Comparison of ENCODE assay signal across 8 cellular contexts in the genomic region with DNA sequence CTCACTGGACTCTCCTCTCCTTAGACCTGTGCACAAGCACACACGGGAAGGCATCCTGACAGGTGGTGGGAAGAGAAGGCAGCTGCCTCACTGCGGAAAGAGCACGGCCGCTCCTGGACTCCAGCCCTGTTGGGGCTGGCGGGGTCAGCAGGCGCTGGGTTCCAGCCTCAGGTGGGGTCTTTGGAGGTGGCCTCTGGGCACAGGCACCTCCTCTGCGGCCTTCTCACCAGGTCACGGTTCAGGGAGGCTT. TPM values are rescaled to one million over a fixed set of nuclear protein-coding genes. Genes with fewer than 3 reads are reported as not detected.
DNase-seq lines count a peak whose midpoint lies in the region; ATAC-seq, FAIRE-seq and TF ChIP-seq lines count a peak whose summit lies in the region.

No MANE protein-coding gene starts in this region.

- POLR2A ChIA-PET in GM12878 (lab: Charles Lee) = no interaction called here

- no peaks in the 10 kb centered on the region for H4K20me1 ChIP-seq in GM12878 (ENCODE audit: control insufficient read depth, insufficient read depth)

- H3K4me3 Mint-ChIP-seq in activated naive CD4-positive, alpha-beta T cell treated with anti-CD3 and anti-CD28 coated beads, Interleukin-2, amount 50 U/mL, for 24 hours = peak overlapping the region; percentile 70

- WGBS in GM12878 (ENCODE audit: insufficient coverage, insufficient replicate concordance, low lambda C conversion rate, missing lambda C conversion rate) = 63% methylated on average over 8 of the region's 8 CpGs
- 48 to 78% methylated on average over 8 of the region's 8 CpGs for WGBS in lung, 2 donors
- 55% methylated on average over 8 of the region's 8 CpGs for WGBS in urinary bladder
- WGBS in aorta, 2 donors = 55 to 60% methylated on average over 8 of the region's 8 CpGs

- in situ Hi-C loops in GM12878 (cut with MboI) = no loop called here

- H3K27ac ChIP-seq in GM12878 (ENCODE audit: control insufficient read depth, insufficient read depth) (no peak overlapping the region), lung (ENCODE audit: low read depth in 1 of 2, low read length in 1 of 2) (peak overlapping the region in 1 of 2 donors; percentile 79), urinary bladder (ENCODE audit: low read depth) (no peak overlapping the region), aorta (ENCODE audit: low read depth in 1 of 2, low read length in 2 of 2) (no peak overlapping the region)

- H3K4me1 ChIP-seq in GM12878 (ENCODE audit: control insufficient read depth, insufficient read depth, low read length) (peaks cover 15% of the 10 kb centered on the region), lung (ENCODE audit: control insufficient read depth in 2 of 2, insufficient read depth in 2 of 2, low read length in 2 of 2) (peaks cover 0 to 21% of the 10 kb centered on the region in 2 donors), urinary bladder (ENCODE audit: insufficient read depth) (no peaks in the 10 kb centered on the region), aorta (ENCODE audit: control insufficient read depth in 1 of 2, insufficient read depth in 2 of 2, low read length in 2 of 2) (no peaks in the 10 kb centered on the region)

- no TSS peak for BruUV-seq in GM12878 (replicated peaks; lab: Mats Ljungman, UMichigan)

- H3K36me3 Mint-ChIP-seq in activated naive CD4-positive, alpha-beta T cell treated with anti-CD3 and anti-CD28 coated beads, Interleukin-2, amount 50 U/mL, for 24 hours = no peaks in the 10 kb centered on the region

- no peak for TF ChIP-seq EP300 in GM12878 (IDR thresholded peaks at IDR 0.05; ENCODE audit: borderline replicate concordance in 1 of 2, control insufficient read depth in 1 of 2, low read depth in 2 of 2, low read length in 2 of 2)

- no peaks in the 10 kb centered on the region for H3K27me3 ChIP-seq in GM12878 (replicated peaks in 1 of 2; ENCODE audit: control insufficient read depth in 2 of 2, insufficient read depth in 2 of 2, low read length in 1 of 2)
- no peaks in the 10 kb centered on the region for H3K27me3 ChIP-seq in lung (ENCODE audit: control insufficient read depth, insufficient read depth)
- no peaks in the 10 kb centered on the region for H3K27me3 ChIP-seq in aorta (ENCODE audit: control insufficient read depth in 1 of 2, insufficient read depth in 2 of 2, low read length in 1 of 2)

- CTCF ChIA-PET in GM12878 (lab: Yijun Ruan, JAX) = no interaction called here

- H3K4me2 ChIP-seq in GM12878 (ENCODE audit: control insufficient read depth, insufficient read depth) = peak overlapping the region; percentile 85

- SMC1A ChIA-PET in GM12878 (lab: Charles Lee; ENCODE audit: uncharacterized antibody, unreplicated experiment) = no interaction called here

- ATAC-seq in GM12878 = no peak
- no peak for ATAC-seq in lung (ENCODE audit: insufficient read depth, low FRiP score)
- no peak for ATAC-seq in GM19397 (IDR thresholded peaks at IDR 0.05; ENCODE audit: unreplicated experiment)
- ATAC-seq in aorta (ENCODE audit: low FRiP score) = no peak

- no peak for TF ChIP-seq RAD21 in GM12878 (IDR thresholded peaks at IDR 0.05; ENCODE audit: insufficient read depth, low read depth, low read length)

- H3K9me3 Mint-ChIP-seq in activated naive CD4-positive, alpha-beta T cell treated with anti-CD3 and anti-CD28 coated beads, Interleukin-2, amount 50 U/mL, for 24 hours = no peaks in the 10 kb centered on the region

- H3K27me3 Mint-ChIP-seq in activated naive CD4-positive, alpha-beta T cell treated with anti-CD3 and anti-CD28 coated beads, Interleukin-2, amount 50 U/mL, for 24 hours = no peaks in the 10 kb centered on the region

- FAIRE-seq in GM12878 (lab: Jason Lieb, UNC) = no peak

- H3K9me3 ChIP-seq in GM12878 (replicated peaks; ENCODE audit: control insufficient read depth, insufficient read depth, low read length) = no peaks in the 10 kb centered on the region
- no peaks in the 10 kb centered on the region for H3K9me3 ChIP-seq in lung (ENCODE audit: control insufficient read depth in 2 of 2, insufficient read depth in 1 of 2, low read length in 1 of 2)
- H3K9me3 ChIP-seq in aorta (ENCODE audit: control insufficient read depth, low read length) = no peaks in the 10 kb centered on the region

- RAD21 ChIA-PET in GM12878 (lab: Charles Lee; ENCODE audit: unreplicated experiment) = no interaction called here

- H3K27ac Mint-ChIP-seq in activated naive CD4-positive, alpha-beta T cell treated with anti-CD3 and anti-CD28 coated beads, Interleukin-2, amount 50 U/mL, for 24 hours = no peak overlapping the region

- no peak for TF ChIP-seq POLR2A in GM12878 (IDR thresholded peaks at IDR 0.05; ENCODE audit: low read depth, low read length)

- H3K4me3 ChIP-seq in GM12878 (peak overlapping the region; percentile 90), lung (peak overlapping the region; percentile 67), urinary bladder (ENCODE audit: low read depth, low read length) (peak overlapping the region; percentile 94), aorta (ENCODE audit: low read length in 2 of 2) (no peak overlapping the region)

- H3K9ac ChIP-seq in GM12878 (ENCODE audit: control insufficient read depth, insufficient read depth, low read length) = peak overlapping the region; percentile 80; the same call in 1 of the 2 replicates

- H3K36me3 ChIP-seq in GM12878 (ENCODE audit: control insufficient read depth in 2 of 2, insufficient read depth in 2 of 2, low read length in 1 of 2) = peaks cover 1 to 6% of the 10 kb centered on the region in 2 experiments; a peak in 2 of 4 replicates
- no peaks in the 10 kb centered on the region for H3K36me3 ChIP-seq in lung (ENCODE audit: control insufficient read depth in 2 of 2, insufficient read depth in 2 of 2, low read length in 2 of 2)
- no peaks in the 10 kb centered on the region for H3K36me3 ChIP-seq in urinary bladder (ENCODE audit: insufficient read depth)
- no peaks in the 10 kb centered on the region for H3K36me3 ChIP-seq in aorta (ENCODE audit: control insufficient read depth in 1 of 2, insufficient read depth in 2 of 2, low read length in 1 of 2)

- no peak for TF ChIP-seq CTCF in GM12878 (IDR thresholded peaks at IDR 0.05 in 2 of 3, conservative IDR thresholded peaks at IDR 0.05 in 1 of 3; ENCODE audit: control insufficient read depth in 2 of 3, extremely low read depth in 1 of 3, insufficient read depth in 1 of 3, low read depth in 3 of 3, low read length in 3 of 3)
- no peak for TF ChIP-seq CTCF in lung (IDR thresholded peaks at IDR 0.05; ENCODE audit: control extremely low read depth, extremely low read depth)

- DNase-seq in activated naive CD4-positive, alpha-beta T cell (lab: John Stamatoyannopoulos, UW) = no peak
- no peak for DNase-seq in GM12878 (ENCODE audit: low read depth, low spot score)
- DNase-seq in lung (ENCODE audit: low spot score) = no peak
- no peak for DNase-seq in aorta
- no peak for DNase-seq in SHP77 treated with DMSO at 0.1 percent for 48 hours (lab: John Stamatoyannopoulos, UW)

- intact Hi-C loops in GM12878 (cut with micrococcal nuclease; ENCODE audit: unreplicated experiment) (no loop called here), aorta (cut with DNase I) (no loop called here)

- no peak overlapping the region for H2AFZ ChIP-seq in GM12878 (ENCODE audit: control insufficient read depth, low read depth, low read length)

- H3K4me1 Mint-ChIP-seq in activated naive CD4-positive, alpha-beta T cell treated with anti-CD3 and anti-CD28 coated beads, Interleukin-2, amount 50 U/mL, for 24 hours = peaks cover 28% of the 10 kb centered on the region

- peaks cover 38% of the 10 kb centered on the region for H3K79me2 ChIP-seq in GM12878 (ENCODE audit: control insufficient read depth, insufficient read depth, low read length)

RNA-seq across cellular contexts. Expression of a gene that starts 0.6 kb away (rescaled TPM):
- 130 and 153 TPM in 2 replicates for total RNA-seq in GM12878 (2013; cell fraction: nucleolus; rRNA removed)
- total RNA-seq in GM12878 (2014; rRNA removed) = 53.3 and 62.6 TPM in 2 replicates
- total RNA-seq in GM12878 (2014; rRNA removed; fragmentation: Illumina TruSeq; extraction: Trizol) = 28.1 and 30.8 TPM in 2 replicates
- 138 and 162 TPM in 2 replicates for total RNA-seq in GM12878 (2021)
- 20.4 TPM for polyA plus RNA-seq in GM12878 (2011; ENCODE audit: low read depth)
- polyA plus RNA-seq in GM12878 (2011; rRNA removed) = 26.0 and 52.3 TPM in 2 replicates
- polyA plus RNA-seq in GM12878 (2011; cell fraction: cytosol; rRNA removed) = 41.2 and 55.8 TPM in 2 replicates
- 459 and 605 TPM in 2 replicates for polyA plus RNA-seq in GM12878 (2011; cell fraction: nucleus; rRNA removed)
- 68.8 and 74.0 TPM in 2 replicates for polyA plus RNA-seq in GM12878 (2012)
- polyA plus RNA-seq in GM12878 (2014; fragmentation: Illumina TruSeq; extraction: Trizol) = 9.6 and 30.4 TPM in 2 replicates
- under 1 TPM; 0.14 to 0.69 TPM for polyA plus RNA-seq in GM12878 (2014; fragmentation: Nextera tagmentation; extraction: Ambion mirVana)
- 114 and 134 TPM in 2 replicates for polyA plus RNA-seq in GM12878 (2014; rRNA removed)
- polyA plus RNA-seq in GM12878 (2016; fragmentation: Nextera tagmentation; extraction: Ambion mirVana) = 10 to 100 TPM in 1 of 2 experiments, 1 to 10 TPM in 1; 7.7 to 10.3 TPM
- polyA minus RNA-seq in GM12878 (2011; rRNA and poly(A)+ RNA removed) = 22.1 and 40.2 TPM in 2 replicates
- 42.9 and 49.3 TPM in 2 replicates for polyA minus RNA-seq in GM12878 (2011; cell fraction: cytosol; rRNA and poly(A)+ RNA removed)
- 62.5 and 113 TPM in 2 replicates for polyA minus RNA-seq in GM12878 (2011; cell fraction: nucleus; rRNA and poly(A)+ RNA removed)
- 100 to 1,000 TPM in 1 of 2 donors, 10 to 100 TPM in 1; 64.7 to 113 TPM for total RNA-seq in lung
- 10 to 100 TPM; 40.2 to 62.6 TPM for polyA plus RNA-seq in lung
- total RNA-seq in urinary bladder = 51.5 TPM
- polyA plus RNA-seq in urinary bladder = 67.3 TPM
- total RNA-seq in aorta = 100 to 1,000 TPM in 1 of 2 donors, 10 to 100 TPM in 1; 71.5 to 111 TPM
- polyA plus RNA-seq in aorta = 10 to 100 TPM; 16.9 to 85.4 TPM

RNA-seq across cellular contexts. Expression of a gene that starts 20.6 kb away (rescaled TPM):
- 1.2 and 2.5 TPM in 2 replicates for total RNA-seq in GM12878 (2013; cell fraction: nucleolus; rRNA removed)
- total RNA-seq in GM12878 (2014; rRNA removed) (0.49 and 1.0 TPM in 2 replicates), GM12878 (2014; rRNA removed; fragmentation: Illumina TruSeq; extraction: Trizol) (0.54 and 0.64 TPM in 2 replicates), GM12878 (2021) (2.7 and 4.0 TPM in 2 replicates), lung (1 to 10 TPM in 1 of 2 donors, under 1 TPM in 1; 0.40 to 2.1 TPM), urinary bladder (0.11 TPM), aorta (1 to 10 TPM; 1.2 to 2.1 TPM)
- polyA plus RNA-seq in GM12878 (2011; ENCODE audit: low read depth) = 0.18 TPM
- polyA plus RNA-seq in GM12878 (2011; rRNA removed) (0.12 and 0.15 TPM in 2 replicates), GM12878 (2014; fragmentation: Illumina TruSeq; extraction: Trizol) (0.12 TPM in 1 of 2 replicates, not detected in the other), GM12878 (2014; fragmentation: Nextera tagmentation; extraction: Ambion mirVana) (under 1 TPM in 1 of 2 experiments, not detected in 1; 0.02 TPM), GM12878 (2014; rRNA removed) (0.63 and 0.80 TPM in 2 replicates), GM12878 (2016; fragmentation: Nextera tagmentation; extraction: Ambion mirVana) (1 to 10 TPM; 1.1 to 1.3 TPM), lung (under 1 TPM; 0.17 to 0.18 TPM), urinary bladder (0.13 TPM), aorta (under 1 TPM; 0.18 to 0.38 TPM)
- 0.15 and 0.32 TPM in 2 replicates for polyA plus RNA-seq in GM12878 (2011; cell fraction: cytosol; rRNA removed)
- polyA plus RNA-seq in GM12878 (2011; cell fraction: nucleus; rRNA removed) = 2.1 and 2.2 TPM in 2 replicates
- 0.32 and 0.34 TPM in 2 replicates for polyA plus RNA-seq in GM12878 (2012)
- 0.10 and 0.15 TPM in 2 replicates for polyA minus RNA-seq in GM12878 (2011; rRNA and poly(A)+ RNA removed)
- not detected in 2 replicates for polyA minus RNA-seq in GM12878 (2011; cell fraction: cytosol; rRNA and poly(A)+ RNA removed)
- 0.38 and 0.60 TPM in 2 replicates for polyA minus RNA-seq in GM12878 (2011; cell fraction: nucleus; rRNA and poly(A)+ RNA removed)

RNA-seq across cellular contexts. Expression of a gene that starts 55.6 kb away (rescaled TPM):
- total RNA-seq in GM12878 (2013; cell fraction: nucleolus; rRNA removed) = not detected in 2 replicates
- total RNA-seq in GM12878 (2014; rRNA removed) (0.11 TPM in 1 of 2 replicates, not detected in the other), GM12878 (2014; rRNA removed; fragmentation: Illumina TruSeq; extraction: Trizol) (not detected in 2 replicates), GM12878 (2021) (0.49 and 0.61 TPM in 2 replicates), lung (100 to 1,000 TPM; 135 to 267 TPM), urinary bladder (53.7 TPM), aorta (100 to 1,000 TPM; 267 to 352 TPM)
- polyA plus RNA-seq in GM12878 (2011; ENCODE audit: low read depth) = not detected
- polyA plus RNA-seq in GM12878 (2011; rRNA removed) (0.04 TPM in 1 of 2 replicates, not detected in the other), GM12878 (2014; fragmentation: Illumina TruSeq; extraction: Trizol) (not detected in 2 replicates), GM12878 (2014; fragmentation: Nextera tagmentation; extraction: Ambion mirVana) (not detected), GM12878 (2014; rRNA removed) (not detected in 2 replicates), GM12878 (2016; fragmentation: Nextera tagmentation; extraction: Ambion mirVana) (under 1 TPM; 0.37 to 0.62 TPM), lung (100 to 1,000 TPM; 194 to 216 TPM), urinary bladder (245 TPM), aorta (100 to 1,000 TPM; 432 to 698 TPM)
- polyA plus RNA-seq in GM12878 (2011; cell fraction: cytosol; rRNA removed) = 0.39 and 0.40 TPM in 2 replicates
- polyA plus RNA-seq in GM12878 (2011; cell fraction: nucleus; rRNA removed) = 0.37 and 0.57 TPM in 2 replicates
- polyA plus RNA-seq in GM12878 (2012) = 0.15 and 0.22 TPM in 2 replicates
- not detected in 2 replicates for polyA minus RNA-seq in GM12878 (2011; rRNA and poly(A)+ RNA removed)
- polyA minus RNA-seq in GM12878 (2011; cell fraction: cytosol; rRNA and poly(A)+ RNA removed) = 2.9 and 4.2 TPM in 2 replicates
- 1.4 TPM in 1 of 2 replicates, not detected in the other for polyA minus RNA-seq in GM12878 (2011; cell fraction: nucleus; rRNA and poly(A)+ RNA removed)

Comparison
In these comparisons a context has a peak if more than half of its experiments do, and no peak if none do; other contexts are left out.
1. H3K4me3 ChIP-seq: peak in GM12878 (single experiment), lung (single experiment) and urinary bladder (single experiment); none in aorta (0 of 2).
2. RNA of a gene that starts 55.6 kb away (total RNA-seq): 267 to 352 TPM in aorta, 135 to 267 TPM in lung and 53.7 TPM in urinary bladder (single experiment); 0.11 to 0.61 TPM in GM12878; every median in the first group is over 10 times any median in the second.